ENCODE assay signal across 7 cellular contexts in the genomic region with DNA sequence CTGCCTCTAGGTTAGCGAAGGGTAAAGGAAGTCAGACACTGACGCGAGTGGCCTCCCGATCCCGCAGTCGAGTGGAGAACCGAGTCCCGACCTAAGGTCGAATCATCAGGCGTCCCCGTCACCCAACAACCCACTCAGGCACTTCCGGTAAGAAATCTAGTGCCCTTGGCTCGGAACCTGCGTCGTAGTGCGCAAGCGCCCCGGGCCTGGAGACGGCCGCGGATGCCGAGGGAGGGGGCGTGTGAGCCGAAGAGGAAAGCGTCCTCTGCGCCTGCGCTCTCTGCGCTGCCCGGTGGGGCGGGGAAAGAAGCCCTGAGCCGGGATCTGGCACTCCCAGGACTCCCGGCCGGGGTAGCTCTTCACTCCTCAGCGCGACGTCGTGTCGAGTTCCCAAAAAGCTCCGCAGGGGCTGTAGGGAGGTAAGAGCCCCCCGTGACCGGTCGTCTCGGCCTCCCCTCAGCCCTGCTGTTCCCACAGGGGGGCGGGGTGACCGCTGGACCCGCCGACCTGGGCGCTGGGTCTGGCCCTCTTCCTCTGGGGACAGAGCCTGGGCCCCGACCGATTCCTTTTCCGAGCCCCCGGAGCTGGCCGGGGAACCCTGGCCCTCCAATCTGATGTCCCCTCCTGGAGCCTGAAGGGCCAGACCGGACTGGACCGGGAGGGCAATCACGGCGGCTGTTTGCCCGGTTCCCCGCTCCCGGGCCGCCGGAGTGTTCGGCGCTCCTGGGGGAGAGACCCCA.
DNase-seq lines count a peak whose midpoint lies in the region; ATAC-seq and TF ChIP-seq lines count a peak whose summit lies in the region.

A gene (plus strand): TSS at position 330 of the 740 bp plus-strand sequence. CDS start 26,084 bp downstream, outside the sequence.

- in situ Hi-C loops in astrocyte of the spinal cord (cut with HindIII; ENCODE audit: low sequenced_read_pairs), result no loop called here

- DNase-seq in NCI-H2029 treated with DMSO at 0.1 percent for 48 hours (lab: John Stamatoyannopoulos, UW) (peak; percentile 88), T1000 (lab: John Stamatoyannopoulos, UW) (peak; percentile 95), astrocyte of the spinal cord (ENCODE audit: low read depth, low spot score) (peak; percentile 97), hippocampal formation (lab: John Stamatoyannopoulos, UW) (peak; percentile 93 to 97), retina (peak; percentile 99)

- ATAC-seq in GM18508 (IDR thresholded peaks at IDR 0.05; ENCODE audit: insufficient read depth, unreplicated experiment) (peak; percentile 62), HG03025 (IDR thresholded peaks at IDR 0.05; ENCODE audit: low FRiP score, unreplicated experiment) (peak; percentile 91)

- no peak for TF ChIP-seq CTCF in astrocyte of the spinal cord (IDR thresholded peaks at IDR 0.05; ENCODE audit: low read depth, low read length)

- peak within 1 kb of the TSS; percentile 89 for H3K4me3 ChIP-seq in astrocyte of the spinal cord (ENCODE audit: low read depth, low read length)

Comparison
In these comparisons a context has a peak if more than half of its experiments do, and no peak if none do; other contexts are left out.
1. Peak in every context shown above with its lines: DNase-seq, ATAC-seq and H3K4me3 ChIP-seq.